In genomic region chr5:56763711-56764466, GRCh38 we compare ENCODE assay signal across 1 cellular context.
TF ChIP-seq lines count a peak whose summit lies in the region.

No MANE protein-coding gene starts in this region.

TF ChIP-seq in K562, 482 proteins besides CTCF, POLR2A, EP300 and RAD21 (continued from another document and continues in another):
- no peak for TF ChIP-seq CLOCK (CRISPR knock-in tag; IDR thresholded peaks at IDR 0.05; ENCODE audit: borderline replicate concordance)
- TF ChIP-seq SRSF1 (IDR thresholded peaks at IDR 0.05; ENCODE audit: low read depth, low read length): no peak
- TF ChIP-seq KDM1A (IDR thresholded peaks at IDR 0.05): peak; percentile 26 to 48; a peak in 1 of 4 replicates
- TF ChIP-seq FOXP4 (CRISPR knock-in tag; IDR thresholded peaks at IDR 0.05; ENCODE audit: borderline replicate concordance): no peak
- no peak for TF ChIP-seq ARID4B (CRISPR knock-in tag; IDR thresholded peaks at IDR 0.05)
- TF ChIP-seq CCAR2 (IDR thresholded peaks at IDR 0.05; ENCODE audit: low read depth, low read length): no peak
- TF ChIP-seq ZBTB7A (IDR thresholded peaks at IDR 0.05; ENCODE audit: borderline replicate concordance, control insufficient read depth, low read depth, low read length): no peak
- no peak; the same call in 1 of the 2 replicates for TF ChIP-seq ZNF589 (CRISPR knock-in tag; IDR thresholded peaks at IDR 0.05; ENCODE audit: low read depth)
- no peak for TF ChIP-seq ZNF224 (CRISPR knock-in tag; IDR thresholded peaks at IDR 0.05)
- TF ChIP-seq CHD1 (IDR thresholded peaks at IDR 0.05; ENCODE audit: low read length): no peak
- no peak for TF ChIP-seq DIDO1 (tag; IDR thresholded peaks at IDR 0.05; ENCODE audit: low read depth)
- TF ChIP-seq ZNF445 (CRISPR knock-in tag; IDR thresholded peaks at IDR 0.05; ENCODE audit: low read depth): no peak
- TF ChIP-seq ZNF764 (CRISPR knock-in tag; IDR thresholded peaks at IDR 0.05; ENCODE audit: low read depth): no peak
- TF ChIP-seq YBX1 (IDR thresholded peaks at IDR 0.05): no peak
- TF ChIP-seq CHD4 (IDR thresholded peaks at IDR 0.05; ENCODE audit: insufficient read depth, insufficient replicate concordance, low read depth, low read length, poor library complexity, severe bottlenecking): no peak
- no peak for TF ChIP-seq SAFB (IDR thresholded peaks at IDR 0.05; ENCODE audit: borderline replicate concordance, low read depth, low read length)
- TF ChIP-seq E2F1 (CRISPR knock-in tag; IDR thresholded peaks at IDR 0.05): no peak
- TF ChIP-seq USF2 (CRISPR knock-in tag; IDR thresholded peaks at IDR 0.05): no peak
- TF ChIP-seq ZEB2 (IDR thresholded peaks at IDR 0.05): peak; percentile 83
- no peak for TF ChIP-seq TFAM (CRISPR knock-in tag; conservative IDR thresholded peaks at IDR 0.05)
- peak; percentile 66; the same call in 1 of the 2 replicates for TF ChIP-seq LEF1 (IDR thresholded peaks at IDR 0.05)
- no peak for TF ChIP-seq PREB (CRISPR knock-in tag; IDR thresholded peaks at IDR 0.05)
- TF ChIP-seq HMG20A (CRISPR knock-in tag; conservative IDR thresholded peaks at IDR 0.05): no peak
- TF ChIP-seq LCOR (CRISPR knock-in tag; IDR thresholded peaks at IDR 0.05): no peak
- 0 out of 2 replicates have a peak, but pooled peaks have one; percentile 40 for TF ChIP-seq ZNF134 (CRISPR knock-in tag; conservative IDR thresholded peaks at IDR 0.05)
- TF ChIP-seq ZBTB34 (CRISPR knock-in tag; IDR thresholded peaks at IDR 0.05): no peak
- no peak for TF ChIP-seq EZH2 (IDR thresholded peaks at IDR 0.05; ENCODE audit: borderline replicate concordance, low read depth, low read length)
- TF ChIP-seq HBP1 (CRISPR knock-in tag; IDR thresholded peaks at IDR 0.05): no peak
- TF ChIP-seq ZNF184 (CRISPR knock-in tag; IDR thresholded peaks at IDR 0.05): no peak
- TF ChIP-seq HDAC2 (IDR thresholded peaks at IDR 0.05): peak; percentile 84; the same call in 1 of the 2 replicates
- no peak for TF ChIP-seq RREB1 (CRISPR knock-in tag; IDR thresholded peaks at IDR 0.05)
- TF ChIP-seq CTCFL (IDR thresholded peaks at IDR 0.05; ENCODE audit: borderline replicate concordance, insufficient read depth, low read depth, low read length, poor library complexity, severe bottlenecking): no peak
- TF ChIP-seq KAT8 (IDR thresholded peaks at IDR 0.05; ENCODE audit: low read depth): no peak
